Comparison of ENCODE assay signal across 13 cellular contexts in the genomic region with DNA sequence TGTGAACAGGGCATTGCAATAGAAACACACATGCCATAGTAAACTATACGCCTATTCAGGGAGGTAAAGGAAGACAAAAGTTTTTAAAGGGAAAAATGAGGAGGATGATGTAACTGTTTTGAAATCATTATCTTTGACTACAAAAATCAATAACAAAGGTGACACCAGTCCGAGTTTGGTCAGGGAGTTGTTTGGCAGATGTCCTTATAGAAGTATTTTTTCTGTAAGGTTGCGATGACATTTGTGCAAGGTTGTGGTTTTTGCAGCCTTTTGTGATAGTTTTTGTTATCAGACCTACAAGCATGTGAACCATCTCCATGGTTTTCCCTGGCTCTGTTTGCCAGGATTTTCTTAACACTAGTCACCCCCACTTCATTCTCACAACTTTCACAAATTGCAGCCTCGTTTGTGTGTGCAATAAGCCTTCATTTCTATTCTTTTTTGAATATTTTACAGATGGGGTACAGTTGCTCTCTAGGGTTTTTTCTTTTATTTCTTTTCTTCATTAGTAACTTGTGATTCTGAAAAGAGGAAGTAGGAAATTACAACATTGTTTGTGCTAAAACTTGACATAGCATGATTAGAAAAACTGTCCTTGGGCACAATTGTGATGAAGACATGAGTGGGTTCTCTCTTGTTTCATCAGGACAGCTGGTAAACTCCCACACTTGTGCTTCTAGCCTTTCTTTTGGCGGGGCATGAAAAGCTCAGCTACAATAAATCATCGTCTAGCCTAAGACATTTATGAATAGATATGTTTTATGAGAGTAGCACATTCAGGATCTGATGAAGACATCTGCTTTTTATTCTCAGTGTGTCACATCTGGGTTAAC.
A peak's percentile ranks its signal among the peaks of the same experiment; 100 is the strongest.
DNase-seq lines count a peak whose midpoint lies in the region; ATAC-seq, FAIRE-seq and TF ChIP-seq lines count a peak whose summit lies in the region.
"Had no signal": no experiment of that assay in that cellular context is flagged by ENCODE, and none has a peak within 500 bp of the region (broad histone marks: within the 10 kb centered on the region; RNA-seq: fewer than 3 reads in every experiment).

No MANE protein-coding gene starts in this region.

- no peaks in the 10 kb centered on the region for H3K9me3 ChIP-seq in SJSA1 (replicated peaks)
- no peaks in the 10 kb centered on the region for H3K9me3 ChIP-seq in pancreas
- H3K9me3 ChIP-seq: esophagus muscularis mucosa, left ventricle myocardium inferior had no signal

- H3K27me3 ChIP-seq in SJSA1 (replicated peaks) (no peaks in the 10 kb centered on the region), pancreas (no peaks in the 10 kb centered on the region)
- H3K27me3 ChIP-seq: esophagus muscularis mucosa had no signal

- peak; percentile 58 for ATAC-seq in GM19035 (IDR thresholded peaks at IDR 0.05; ENCODE audit: unreplicated experiment)
- peak; percentile 58 for ATAC-seq in HG03139 (IDR thresholded peaks at IDR 0.05; ENCODE audit: unreplicated experiment)
- ATAC-seq in pancreas = no peak
- ATAC-seq in HG03095 (IDR thresholded peaks at IDR 0.05; ENCODE audit: unreplicated experiment) = no peak
- ATAC-seq in activated T-helper 17 cell treated with anti-CD3 and anti-CD28 coated beads, Interleukin-2, amount 50 U/mL, for 72 hours (replicated peaks) = no peak
- ATAC-seq: Panc1 had no signal

- no peaks in the 10 kb centered on the region for H3K36me3 ChIP-seq in SJSA1
- no peaks in the 10 kb centered on the region for H3K36me3 ChIP-seq in pancreas
- H3K36me3 ChIP-seq: esophagus muscularis mucosa, left ventricle myocardium inferior had no signal

- DNase-seq in SJSA1 (ENCODE audit: low read depth in 1 of 2, low spot score in 2 of 2) (no peak), pancreas (no peak), mesothelial cell of epicardium (ENCODE audit: low spot score in 2 of 2, unreplicated experiment in 2 of 2) (no peak)
- DNase-seq in activated T-helper 1 cell treated with anti-CD3 and anti-CD28 coated beads, Interleukin-12 subunit alpha, Interleukin-12 subunit beta, Interleukin-2, Interleukin-4 antibody, amounts not matched to agents 30 ng/mL and 10 ng/mL and 1 ng/mL, durations not matched to agents 14 hours and 24 hours and 36 hours (ENCODE audit: low spot score) = no peak
- DNase-seq: activated CD4-positive, alpha-beta T cell treated with anti-CD3 and anti-CD28 coated beads, Interleukin-2, amount 10 ng/mL, durations not matched to agents 24 days and 14 days; HCEC 1CT; left ventricle myocardium inferior had no signal

- H3K9me3 Mint-ChIP-seq in mesothelial cell of epicardium = peaks cover 6% of the 10 kb centered on the region
- H3K9me3 Mint-ChIP-seq in activated T-helper 1 cell treated with anti-CD3 and anti-CD28 coated beads, Interleukin-12 subunit alpha, Interleukin-12 subunit beta, Interleukin-2, Interleukin-4 antibody, amounts not matched to agents 30 ng/mL and 10 ng/mL and 1 ng/mL, durations not matched to agents 14 hours and 24 hours and 36 hours = no peaks in the 10 kb centered on the region
- H3K9me3 Mint-ChIP-seq in activated T-helper 17 cell treated with anti-CD3 and anti-CD28 coated beads, Interleukin-2, amount 50 U/mL, for 72 hours = no peaks in the 10 kb centered on the region
- H3K9me3 Mint-ChIP-seq: activated CD4-positive, alpha-beta T cell treated with anti-CD3 and anti-CD28 coated beads, Interleukin-2, amount 10 ng/mL, durations not matched to agents 24 days and 14 days had no signal

- no peak overlapping the region for H3K27ac Mint-ChIP-seq in mesothelial cell of epicardium
- no peak overlapping the region for H3K27ac Mint-ChIP-seq in activated T-helper 1 cell treated with anti-CD3 and anti-CD28 coated beads, Interleukin-12 subunit alpha, Interleukin-12 subunit beta, Interleukin-2, Interleukin-4 antibody, amounts not matched to agents 30 ng/mL and 10 ng/mL and 1 ng/mL, durations not matched to agents 14 hours and 24 hours and 36 hours
- no peak overlapping the region for H3K27ac Mint-ChIP-seq in activated T-helper 17 cell treated with anti-CD3 and anti-CD28 coated beads, Interleukin-2, amount 50 U/mL, for 72 hours
- H3K27ac Mint-ChIP-seq: activated CD4-positive, alpha-beta T cell treated with anti-CD3 and anti-CD28 coated beads, Interleukin-2, amount 10 ng/mL, durations not matched to agents 24 days and 14 days had no signal

- peaks cover 34% of the 10 kb centered on the region for H3K27me3 Mint-ChIP-seq in mesothelial cell of epicardium (ENCODE audit: low read depth)
- no peaks in the 10 kb centered on the region for H3K27me3 Mint-ChIP-seq in activated T-helper 1 cell treated with anti-CD3 and anti-CD28 coated beads, Interleukin-12 subunit alpha, Interleukin-12 subunit beta, Interleukin-2, Interleukin-4 antibody, amounts not matched to agents 30 ng/mL and 10 ng/mL and 1 ng/mL, durations not matched to agents 14 hours and 24 hours and 36 hours (ENCODE audit: insufficient read depth)
- H3K27me3 Mint-ChIP-seq in activated T-helper 17 cell treated with anti-CD3 and anti-CD28 coated beads, Interleukin-2, amount 50 U/mL, for 72 hours = no peaks in the 10 kb centered on the region
- H3K27me3 Mint-ChIP-seq: activated CD4-positive, alpha-beta T cell treated with anti-CD3 and anti-CD28 coated beads, Interleukin-2, amount 10 ng/mL, durations not matched to agents 24 days and 14 days had no signal

- H3K4me3 ChIP-seq in SJSA1 (no peak overlapping the region), pancreas (no peak overlapping the region)
- H3K4me3 ChIP-seq: esophagus muscularis mucosa, left ventricle myocardium inferior had no signal

- intact Hi-C loops in pancreas (cut with DNase I) = no loop called here
- intact Hi-C loops in activated T-helper 1 cell treated with anti-CD3 and anti-CD28 coated beads, Interleukin-12 subunit alpha, Interleukin-12 subunit beta, Interleukin-2, Interleukin-4 antibody, amounts not matched to agents 30 ng/mL and 10 ng/mL and 1 ng/mL, durations not matched to agents 14 hours and 24 hours and 36 hours (cut with micrococcal nuclease) = no loop called here

- 44 to 60% methylated on average over 6 of the region's 6 CpGs for WGBS in pancreas, 2 donors

- H3K4me1 ChIP-seq in SJSA1 (replicated peaks) (no peaks in the 10 kb centered on the region), pancreas (peaks cover 0 to 10% (median 7%) of the 10 kb centered on the region in 3 donors)
- H3K4me1 ChIP-seq: esophagus muscularis mucosa, left ventricle myocardium inferior had no signal

- TF ChIP-seq CTCF in pancreas (IDR thresholded peaks at IDR 0.05) = no peak
- TF ChIP-seq CTCF in mesothelial cell of epicardium (IDR thresholded peaks at IDR 0.05; ENCODE audit: unreplicated experiment) = no peak

- peaks cover 22% of the 10 kb centered on the region for H3K4me1 Mint-ChIP-seq in mesothelial cell of epicardium
- H3K4me1 Mint-ChIP-seq in activated T-helper 1 cell treated with anti-CD3 and anti-CD28 coated beads, Interleukin-12 subunit alpha, Interleukin-12 subunit beta, Interleukin-2, Interleukin-4 antibody, amounts not matched to agents 30 ng/mL and 10 ng/mL and 1 ng/mL, durations not matched to agents 14 hours and 24 hours and 36 hours (ENCODE audit: low read depth) = no peaks in the 10 kb centered on the region
- H3K4me1 Mint-ChIP-seq in activated T-helper 17 cell treated with anti-CD3 and anti-CD28 coated beads, Interleukin-2, amount 50 U/mL, for 72 hours = no peaks in the 10 kb centered on the region
- H3K4me1 Mint-ChIP-seq: activated CD4-positive, alpha-beta T cell treated with anti-CD3 and anti-CD28 coated beads, Interleukin-2, amount 10 ng/mL, durations not matched to agents 24 days and 14 days had no signal

- peak; percentile 29 for FAIRE-seq in pancreas (lab: Jason Lieb, UNC)

- H3K27ac ChIP-seq in SJSA1 (peak overlapping the region; percentile 68), pancreas (no peak overlapping the region)
- H3K27ac ChIP-seq: esophagus muscularis mucosa, left ventricle myocardium inferior had no signal

- H3K36me3 Mint-ChIP-seq in mesothelial cell of epicardium = no peaks in the 10 kb centered on the region
- H3K36me3 Mint-ChIP-seq in activated T-helper 1 cell treated with anti-CD3 and anti-CD28 coated beads, Interleukin-12 subunit alpha, Interleukin-12 subunit beta, Interleukin-2, Interleukin-4 antibody, amounts not matched to agents 30 ng/mL and 10 ng/mL and 1 ng/mL, durations not matched to agents 14 hours and 24 hours and 36 hours (ENCODE audit: low read depth) = no peaks in the 10 kb centered on the region
- no peaks in the 10 kb centered on the region for H3K36me3 Mint-ChIP-seq in activated T-helper 17 cell treated with anti-CD3 and anti-CD28 coated beads, Interleukin-2, amount 50 U/mL, for 72 hours (ENCODE audit: low read depth)

- H3K4me3 Mint-ChIP-seq in mesothelial cell of epicardium = no peak overlapping the region
- H3K4me3 Mint-ChIP-seq in activated T-helper 1 cell treated with anti-CD3 and anti-CD28 coated beads, Interleukin-12 subunit alpha, Interleukin-12 subunit beta, Interleukin-2, Interleukin-4 antibody, amounts not matched to agents 30 ng/mL and 10 ng/mL and 1 ng/mL, durations not matched to agents 14 hours and 24 hours and 36 hours = no peak overlapping the region
- no peak overlapping the region for H3K4me3 Mint-ChIP-seq in activated T-helper 17 cell treated with anti-CD3 and anti-CD28 coated beads, Interleukin-2, amount 50 U/mL, for 72 hours
- H3K4me3 Mint-ChIP-seq: activated CD4-positive, alpha-beta T cell treated with anti-CD3 and anti-CD28 coated beads, Interleukin-2, amount 10 ng/mL, durations not matched to agents 24 days and 14 days had no signal

Comparison
In these comparisons a context has a peak if more than half of its experiments do, and no peak if none do; other contexts are left out.
1. ATAC-seq: peak in GM19035 (single experiment) and HG03139 (single experiment); none in pancreas (0 of 4), HG03095 (single experiment) and activated T-helper 17 cell treated with anti-CD3 and anti-CD28 coated beads, Interleukin-2, amount 50 U/mL, for 72 hours (single experiment).